Comparison of ENCODE assay signal across 8 cellular contexts in the genomic region with DNA sequence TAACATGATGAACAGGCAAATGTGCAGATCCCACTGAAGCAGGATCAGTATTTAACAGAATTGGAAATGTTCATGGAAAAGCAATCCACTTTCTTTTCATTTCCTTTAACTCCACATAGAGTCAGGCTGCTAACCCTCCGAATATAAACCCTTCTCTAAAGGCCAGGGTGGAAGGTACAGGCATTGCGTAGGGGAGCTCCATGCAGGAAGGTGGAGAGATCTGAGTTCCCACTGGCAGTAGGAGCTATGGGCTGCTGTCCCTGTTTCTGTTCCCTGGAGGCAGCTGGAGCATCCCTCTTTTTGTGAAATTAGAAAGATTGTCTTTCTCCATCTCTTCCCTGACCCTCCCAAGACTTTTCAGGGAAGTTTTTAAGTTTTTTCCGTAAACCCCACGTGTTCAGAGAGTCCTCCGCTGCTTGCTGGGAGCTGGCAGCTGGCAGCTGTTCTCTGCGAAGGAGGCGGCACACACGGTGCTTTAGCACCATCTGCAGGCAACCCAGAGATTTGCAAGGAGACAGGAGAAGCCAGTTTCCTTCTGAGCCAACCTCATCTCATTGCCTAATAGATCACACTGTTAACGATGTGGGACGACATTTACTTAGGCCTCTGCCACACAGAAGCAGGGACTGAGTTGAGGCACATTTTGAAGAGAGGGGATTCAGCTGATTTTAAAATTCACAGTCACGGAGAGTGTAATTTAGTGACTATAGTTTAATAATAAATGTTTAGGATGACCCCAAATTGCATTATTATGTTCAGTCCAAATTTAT. TPM values are rescaled to one million over a fixed set of nuclear protein-coding genes. Genes with fewer than 3 reads are reported as not detected.
DNase-seq lines count a peak whose midpoint lies in the region; ATAC-seq, FAIRE-seq and TF ChIP-seq lines count a peak whose summit lies in the region.

No MANE protein-coding gene starts in this region.

- H3K9me3 ChIP-seq in NT2/D1 (ENCODE audit: insufficient read depth, low read length) = no peaks in the 10 kb centered on the region

- peak; percentile 11 for FAIRE-seq in D721Med (lab: Jason Lieb, UNC)
- no peak for FAIRE-seq in HTR-8/SVneo (lab: Jason Lieb, UNC)

- TF ChIP-seq CTCF in D721Med (IDR thresholded peaks at IDR 0.05; ENCODE audit: insufficient read depth, missing control alignments) = peak; percentile 97

- no peaks in the 10 kb centered on the region for H3K4me1 ChIP-seq in NT2/D1 (ENCODE audit: insufficient read depth, insufficient read length)

- no peaks in the 10 kb centered on the region for H3K36me3 ChIP-seq in NT2/D1 (ENCODE audit: insufficient read depth, insufficient read length, low read length)

- ATAC-seq in GM21423 (IDR thresholded peaks at IDR 0.05; ENCODE audit: unreplicated experiment) = peak; percentile 94

- peak overlapping the region; percentile 37 for H3K9ac ChIP-seq in NT2/D1 (ENCODE audit: insufficient read length, low read depth)

- no peak overlapping the region for H3K4me3 ChIP-seq in NT2/D1 (ENCODE audit: insufficient read length, low read depth)

- DNase-seq in D721Med (ENCODE audit: insufficient read length, low spot score) (peak; percentile 42), HTR-8/SVneo (ENCODE audit: insufficient read length, low spot score) (peak; percentile 72), NT2/D1 (ENCODE audit: low read depth, low spot score) (peak; percentile 78), epidermal melanocyte (ENCODE audit: insufficient read length, low spot score) (peak; percentile 79), mucosa of gallbladder (ENCODE audit: low spot score) (peak; percentile 81)
- DNase-seq in activated CD8-positive, alpha-beta memory T cell treated with anti-CD3 and anti-CD28 coated beads, Interleukin-2, amount 50 U/mL, for 1 hour (ENCODE audit: extremely low read depth) = peak; percentile 17
- peak; percentile 25 to 46 for DNase-seq in stimulated activated CD8-positive, alpha-beta memory T cell treated with anti-CD3 and anti-CD28 coated beads, Interleukin-4, amount 100 ng/mL, for 1 hour (ENCODE audit: low read depth in 2 of 2, low spot score in 1 of 2)

- no peaks in the 10 kb centered on the region for H3K27me3 ChIP-seq in NT2/D1 (ENCODE audit: insufficient read depth, insufficient read length)

RNA-seq across cellular contexts. Expression of a gene that starts 55.4 kb away (rescaled TPM):
- total RNA-seq in mucosa of gallbladder = 29.5 TPM

Comparison
In these comparisons a context has a peak if more than half of its experiments do, and no peak if none do; other contexts are left out.
1. DNase-seq: peak in every context shown above with its lines; median percentile 81 in mucosa of gallbladder; 79 in epidermal melanocyte; 78 in NT2/D1; 72 in HTR-8/SVneo; 42 in D721Med; 36 in stimulated activated CD8-positive, alpha-beta memory T cell treated with anti-CD3 and anti-CD28 coated beads, Interleukin-4, amount 100 ng/mL, for 1 hour; 17 in activated CD8-positive, alpha-beta memory T cell treated with anti-CD3 and anti-CD28 coated beads, Interleukin-2, amount 50 U/mL, for 1 hour.